Comparison of ENCODE assay signal across 1 cellular context in the genomic region with DNA sequence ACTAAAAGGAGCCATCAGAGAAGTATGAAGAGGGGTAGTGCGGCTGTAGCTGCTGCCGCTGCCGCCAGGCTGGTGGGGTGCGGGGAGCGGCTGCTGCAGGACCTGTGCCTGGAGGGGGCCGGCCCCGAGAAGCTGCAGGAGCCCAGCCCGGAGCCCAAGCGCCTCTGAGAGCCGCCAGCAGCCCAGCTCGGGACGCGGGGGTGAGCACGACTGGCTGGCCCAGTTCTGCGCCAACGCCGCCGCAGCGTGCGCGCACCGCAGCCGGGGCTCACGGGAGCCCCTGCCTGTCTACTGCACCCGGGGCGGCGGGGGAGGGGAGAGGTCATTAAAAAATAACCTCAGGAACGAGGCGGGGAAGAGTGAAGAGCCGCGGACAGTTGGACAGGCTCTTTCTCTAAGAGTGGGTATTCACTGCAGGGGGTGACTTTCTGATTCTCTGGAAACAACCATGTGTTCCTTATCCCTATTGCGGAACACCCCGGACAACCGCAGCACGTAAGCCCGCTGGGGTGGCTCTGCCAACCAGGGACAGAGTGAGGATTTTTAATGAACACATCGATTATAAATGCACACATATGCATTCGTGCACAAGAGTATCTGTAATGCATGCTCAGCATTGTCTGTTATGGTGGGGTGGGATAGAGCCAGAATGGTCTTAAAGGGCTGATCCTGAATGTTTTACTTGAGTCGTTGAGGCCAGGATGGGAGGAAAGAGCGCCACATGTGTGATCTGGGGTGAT.
TF ChIP-seq lines count a peak whose summit lies in the region.

No MANE protein-coding gene starts in this region.

TF ChIP-seq in HepG2, 621 proteins besides CTCF, POLR2A, EP300 and RAD21 (continued from another document and continues in another):
- TF ChIP-seq ZNF446 (CRISPR knock-in tag; IDR thresholded peaks at IDR 0.05) = no peak; the same call in 1 of the 2 replicates
- TF ChIP-seq ZNF263 (CRISPR knock-in tag; IDR thresholded peaks at IDR 0.05) = no peak
- no peak for TF ChIP-seq ZBTB2 (CRISPR knock-in tag; IDR thresholded peaks at IDR 0.05; ENCODE audit: low read depth)
- TF ChIP-seq ARID4A (CRISPR knock-in tag; IDR thresholded peaks at IDR 0.05; ENCODE audit: borderline replicate concordance) = peak; percentile 51; the same call in 1 of the 2 replicates
- TF ChIP-seq ZNF780A (CRISPR knock-in tag; IDR thresholded peaks at IDR 0.05) = no peak
- TF ChIP-seq HHEX (CRISPR knock-in tag; IDR thresholded peaks at IDR 0.05) = no peak
- TF ChIP-seq ZNF275 (CRISPR knock-in tag; IDR thresholded peaks at IDR 0.05; ENCODE audit: borderline replicate concordance) = no peak
- no peak for TF ChIP-seq ZBTB42 (CRISPR knock-in tag; IDR thresholded peaks at IDR 0.05)
- TF ChIP-seq GABPB1 (CRISPR knock-in tag; IDR thresholded peaks at IDR 0.05) = peak; percentile 74; the same call in 1 of the 2 replicates
- peak; percentile 55; the same call in 1 of the 2 replicates for TF ChIP-seq ZNF501 (CRISPR knock-in tag; IDR thresholded peaks at IDR 0.05)
- no peak for TF ChIP-seq DPF2 (CRISPR knock-in tag; IDR thresholded peaks at IDR 0.05; ENCODE audit: borderline replicate concordance, low read depth)
- no peak for TF ChIP-seq PTBP1 (IDR thresholded peaks at IDR 0.05; ENCODE audit: low read depth, low read length, poor library complexity, severe bottlenecking)
- 0 out of 2 replicates have a peak, but pooled peaks have one; percentile 22 for TF ChIP-seq ETV6 (CRISPR knock-in tag; conservative IDR thresholded peaks at IDR 0.05)
- TF ChIP-seq ZNF496 (CRISPR knock-in tag; IDR thresholded peaks at IDR 0.05; ENCODE audit: insufficient replicate concordance) = no peak
- no peak for TF ChIP-seq ZNF354B (CRISPR knock-in tag; IDR thresholded peaks at IDR 0.05)
- no peak for TF ChIP-seq MLLT10 (CRISPR knock-in tag; IDR thresholded peaks at IDR 0.05)
- TF ChIP-seq, protein P1, sequence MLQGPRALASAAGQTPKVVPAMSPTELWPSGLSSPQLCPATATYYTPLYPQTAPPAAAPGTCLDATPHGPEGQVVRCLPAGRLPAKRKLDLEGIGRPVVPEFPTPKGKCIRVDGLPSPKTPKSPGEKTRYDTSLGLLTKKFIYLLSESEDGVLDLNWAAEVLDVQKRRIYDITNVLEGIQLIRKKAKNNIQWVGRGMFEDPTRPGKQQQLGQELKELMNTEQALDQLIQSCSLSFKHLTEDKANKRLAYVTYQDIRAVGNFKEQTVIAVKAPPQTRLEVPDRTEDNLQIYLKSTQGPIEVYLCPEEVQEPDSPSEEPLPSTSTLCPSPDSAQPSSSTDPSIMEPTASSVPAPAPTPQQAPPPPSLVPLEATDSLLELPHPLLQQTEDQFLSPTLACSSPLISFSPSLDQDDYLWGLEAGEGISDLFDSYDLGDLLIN (CRISPR knock-in tag; IDR thresholded peaks at IDR 0.05; ENCODE audit: borderline replicate concordance) = no peak
- TF ChIP-seq KDM1A (CRISPR knock-in tag; IDR thresholded peaks at IDR 0.05) = no peak
- no peak for TF ChIP-seq IKZF1 (IDR thresholded peaks at IDR 0.05)
- no peak for TF ChIP-seq ZNF704 (CRISPR knock-in tag; IDR thresholded peaks at IDR 0.05; ENCODE audit: borderline replicate concordance)
- TF ChIP-seq SOX13 (IDR thresholded peaks at IDR 0.05) = no peak
- TF ChIP-seq SOX13 (CRISPR knock-in tag; conservative IDR thresholded peaks at IDR 0.05 in 1 of 2, IDR thresholded peaks at IDR 0.05 in 1 of 2) = peak in 1 of 2 experiments; percentile 46; a peak in 2 of 4 replicates
- TF ChIP-seq KDM5B (CRISPR knock-in tag; IDR thresholded peaks at IDR 0.05; ENCODE audit: borderline replicate concordance) = peak; percentile 64; the same call in 1 of the 2 replicates
- no peak for TF ChIP-seq ZNF282 (IDR thresholded peaks at IDR 0.05; ENCODE audit: partially characterized antibody)
- TF ChIP-seq, protein P2, sequence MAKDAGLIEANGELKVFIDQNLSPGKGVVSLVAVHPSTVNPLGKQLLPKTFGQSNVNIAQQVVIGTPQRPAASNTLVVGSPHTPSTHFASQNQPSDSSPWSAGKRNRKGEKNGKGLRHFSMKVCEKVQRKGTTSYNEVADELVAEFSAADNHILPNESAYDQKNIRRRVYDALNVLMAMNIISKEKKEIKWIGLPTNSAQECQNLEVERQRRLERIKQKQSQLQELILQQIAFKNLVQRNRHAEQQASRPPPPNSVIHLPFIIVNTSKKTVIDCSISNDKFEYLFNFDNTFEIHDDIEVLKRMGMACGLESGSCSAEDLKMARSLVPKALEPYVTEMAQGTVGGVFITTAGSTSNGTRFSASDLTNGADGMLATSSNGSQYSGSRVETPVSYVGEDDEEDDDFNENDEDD (CRISPR knock-in tag; IDR thresholded peaks at IDR 0.05; ENCODE audit: borderline replicate concordance) = 0 out of 2 replicates have a peak, but pooled peaks have one; percentile 20
- peak; percentile 23 to 82; a peak in 2 of 4 replicates for TF ChIP-seq HMGXB4 (CRISPR knock-in tag; IDR thresholded peaks at IDR 0.05; ENCODE audit: borderline replicate concordance in 1 of 2, low read depth in 1 of 2)
- no peak for TF ChIP-seq ZNF746 (CRISPR knock-in tag; IDR thresholded peaks at IDR 0.05)
- TF ChIP-seq MEF2D (CRISPR knock-in tag; IDR thresholded peaks at IDR 0.05) = no peak
- no peak for TF ChIP-seq POLR2AphosphoS2 (IDR thresholded peaks at IDR 0.05; ENCODE audit: low read depth, low read length)
- TF ChIP-seq RBFOX2 (IDR thresholded peaks at IDR 0.05; ENCODE audit: low read depth, low read length) = peak; percentile 93
- no peak for TF ChIP-seq CENPX (CRISPR knock-in tag; IDR thresholded peaks at IDR 0.05)
- no peak for TF ChIP-seq RAD51 (IDR thresholded peaks at IDR 0.05; ENCODE audit: borderline replicate concordance)
- TF ChIP-seq ZNF549 (CRISPR knock-in tag; IDR thresholded peaks at IDR 0.05) = no peak
- TF ChIP-seq ZNF510 (CRISPR knock-in tag; IDR thresholded peaks at IDR 0.05; ENCODE audit: low read depth) = no peak
- no peak for TF ChIP-seq HDAC6 (IDR thresholded peaks at IDR 0.05; ENCODE audit: low read depth, low read length)
- TF ChIP-seq RORA (CRISPR knock-in tag; IDR thresholded peaks at IDR 0.05) = no peak
- TF ChIP-seq RCOR2 (CRISPR knock-in tag; IDR thresholded peaks at IDR 0.05) = no peak
- no peak; the same call in 1 of the 2 replicates for TF ChIP-seq IRF2 (CRISPR knock-in tag; IDR thresholded peaks at IDR 0.05)
- no peak for TF ChIP-seq ZNF737 (CRISPR knock-in tag; IDR thresholded peaks at IDR 0.05; ENCODE audit: borderline replicate concordance)
- TF ChIP-seq HDAC1 (CRISPR knock-in tag; IDR thresholded peaks at IDR 0.05) = peak; percentile 67
- TF ChIP-seq, protein P3, sequence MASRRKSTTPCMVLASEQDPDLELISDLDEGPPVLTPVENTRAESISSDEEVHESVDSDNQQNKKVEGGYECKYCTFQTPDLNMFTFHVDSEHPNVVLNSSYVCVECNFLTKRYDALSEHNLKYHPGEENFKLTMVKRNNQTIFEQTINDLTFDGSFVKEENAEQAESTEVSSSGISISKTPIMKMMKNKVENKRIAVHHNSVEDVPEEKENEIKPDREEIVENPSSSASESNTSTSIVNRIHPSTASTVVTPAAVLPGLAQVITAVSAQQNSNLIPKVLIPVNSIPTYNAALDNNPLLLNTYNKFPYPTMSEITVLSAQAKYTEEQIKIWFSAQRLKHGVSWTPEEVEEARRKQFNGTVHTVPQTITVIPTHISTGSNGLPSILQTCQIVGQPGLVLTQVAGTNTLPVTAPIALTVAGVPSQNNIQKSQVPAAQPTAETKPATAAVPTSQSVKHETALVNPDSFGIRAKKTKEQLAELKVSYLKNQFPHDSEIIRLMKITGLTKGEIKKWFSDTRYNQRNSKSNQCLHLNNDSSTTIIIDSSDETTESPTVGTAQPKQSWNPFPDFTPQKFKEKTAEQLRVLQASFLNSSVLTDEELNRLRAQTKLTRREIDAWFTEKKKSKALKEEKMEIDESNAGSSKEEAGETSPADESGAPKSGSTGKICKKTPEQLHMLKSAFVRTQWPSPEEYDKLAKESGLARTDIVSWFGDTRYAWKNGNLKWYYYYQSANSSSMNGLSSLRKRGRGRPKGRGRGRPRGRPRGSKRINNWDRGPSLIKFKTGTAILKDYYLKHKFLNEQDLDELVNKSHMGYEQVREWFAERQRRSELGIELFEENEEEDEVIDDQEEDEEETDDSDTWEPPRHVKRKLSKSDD (CRISPR knock-in tag; IDR thresholded peaks at IDR 0.05; ENCODE audit: low read depth) = no peak
- TF ChIP-seq ATF1 (CRISPR knock-in tag; IDR thresholded peaks at IDR 0.05) = no peak
- no peak for TF ChIP-seq FOXA3 (CRISPR knock-in tag; IDR thresholded peaks at IDR 0.05)
- TF ChIP-seq SAP130 (CRISPR knock-in tag; IDR thresholded peaks at IDR 0.05; ENCODE audit: low read depth) = peak; percentile 61
- no peak for TF ChIP-seq ZNF460 (CRISPR knock-in tag; IDR thresholded peaks at IDR 0.05; ENCODE audit: borderline replicate concordance)
- TF ChIP-seq ZNF850 (CRISPR knock-in tag; conservative IDR thresholded peaks at IDR 0.05) = no peak
- peak; percentile 40; the same call in 1 of the 2 replicates for TF ChIP-seq ZNF292 (CRISPR knock-in tag; IDR thresholded peaks at IDR 0.05; ENCODE audit: borderline replicate concordance, low read depth)
